In the genomic region with DNA sequence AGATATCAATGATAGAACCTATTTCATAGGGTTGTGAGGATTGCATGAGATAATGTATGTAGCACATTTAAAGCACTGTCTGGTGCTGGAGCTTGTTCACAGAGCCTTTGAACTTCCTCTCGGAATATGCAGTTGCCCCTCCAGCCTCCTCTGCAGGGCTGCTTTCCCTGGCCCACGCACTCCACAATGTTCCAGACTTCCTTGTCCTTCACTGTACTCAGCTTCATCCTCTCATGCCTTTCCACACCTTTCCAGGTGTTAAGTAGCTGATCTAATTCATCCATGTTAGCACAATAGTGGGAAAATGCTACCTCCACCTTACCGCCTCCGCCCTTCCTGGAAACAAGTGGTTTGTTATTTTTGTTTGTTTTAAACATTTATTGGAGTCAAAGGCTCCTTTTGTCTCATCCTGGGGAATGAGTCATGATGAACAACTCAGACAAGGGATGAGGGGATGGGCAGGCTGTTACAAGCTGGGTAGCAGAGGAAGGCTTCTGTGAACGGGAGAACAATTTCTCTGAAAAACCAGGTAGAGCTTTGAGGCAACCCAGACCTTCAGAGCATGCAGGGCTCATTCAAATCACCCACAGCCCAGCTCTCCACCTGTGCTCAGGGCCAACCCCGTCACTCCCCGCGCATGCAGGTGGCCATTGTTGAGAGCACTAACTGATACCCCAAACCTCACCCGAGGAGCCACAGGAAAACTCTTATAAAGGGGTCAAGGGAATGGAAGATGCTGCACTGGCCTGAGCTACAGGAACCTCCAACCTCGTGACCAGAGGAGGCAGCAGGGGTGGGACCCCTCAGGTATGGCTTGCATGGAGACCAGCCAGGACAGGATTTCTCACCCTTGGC, we compare ENCODE assay signal across 12 cellular contexts.
A peak's percentile ranks its signal among the peaks of the same experiment; 100 is the strongest.
DNase-seq lines count a peak whose midpoint lies in the region; ATAC-seq and TF ChIP-seq lines count a peak whose summit lies in the region.
"Had no signal": no experiment of that assay in that cellular context is flagged by ENCODE, and none has a peak within 500 bp of the region (broad histone marks: within the 10 kb centered on the region; RNA-seq: fewer than 3 reads in every experiment).

No MANE protein-coding gene starts in this region.

- peak; percentile 53; the same call in 2 of the 3 replicates for ATAC-seq in DND-41 (ENCODE audit: insufficient read depth, low read depth)
- no peak for ATAC-seq in left lung
- ATAC-seq: left lobe of liver, T-cell had no signal

- H2AFZ ChIP-seq in DND-41 (ENCODE audit: low read depth, low read length) (no peak overlapping the region), fibroblast of lung (ENCODE audit: low read length) (no peak overlapping the region)

- H3K79me2 ChIP-seq in DND-41 (ENCODE audit: insufficient read depth, low read length) (no peaks in the 10 kb centered on the region), fibroblast of lung (ENCODE audit: control insufficient read depth, insufficient read depth, low read length) (no peaks in the 10 kb centered on the region)

- H3K9ac ChIP-seq in DND-41 (ENCODE audit: low read depth, low read length) (no peak overlapping the region), fibroblast of lung (ENCODE audit: insufficient read depth, low read length) (no peak overlapping the region)

- H3K27me3 ChIP-seq in DND-41 (ENCODE audit: insufficient read depth, low read length, poor library complexity) (no peaks in the 10 kb centered on the region), fibroblast of lung (ENCODE audit: control insufficient read depth, insufficient read depth, low read length) (no peaks in the 10 kb centered on the region), left lung (no peaks in the 10 kb centered on the region)

- H4K20me1 ChIP-seq in DND-41 (ENCODE audit: insufficient read depth, low read length), result no peaks in the 10 kb centered on the region
- no peaks in the 10 kb centered on the region for H4K20me1 ChIP-seq in fibroblast of lung (ENCODE audit: control insufficient read depth, extremely low read depth, insufficient read depth, low read length)

- no peak overlapping the region for H3K4me2 ChIP-seq in DND-41 (ENCODE audit: insufficient read depth, low read length)
- H3K4me2 ChIP-seq in fibroblast of lung (ENCODE audit: extremely low read depth, insufficient read depth, low read length), result no peak overlapping the region

- TF ChIP-seq CTCF in DND-41 (IDR thresholded peaks at IDR 0.05; ENCODE audit: borderline replicate concordance, extremely low read depth, low read length, poor library complexity, severe bottlenecking) (no peak), fibroblast of lung (conservative IDR thresholded peaks at IDR 0.05 in 1 of 2, IDR thresholded peaks at IDR 0.05 in 1 of 2; ENCODE audit: low read depth in 1 of 2, low read length in 2 of 2) (no peak), left lung (IDR thresholded peaks at IDR 0.05) (no peak)

- H3K4me1 ChIP-seq in DND-41 (ENCODE audit: insufficient read depth, low read length) (no peaks in the 10 kb centered on the region), fibroblast of lung (ENCODE audit: control insufficient read depth, extremely low read depth, insufficient read depth, low read length) (no peaks in the 10 kb centered on the region), left lung (peaks cover 0 to 3% of the 10 kb centered on the region in 2 donors)

- H3K4me3 ChIP-seq in DND-41 (ENCODE audit: low read depth in 1 of 2, low read length in 2 of 2) (no peak overlapping the region), fibroblast of lung (replicated peaks in 1 of 4; ENCODE audit: control extremely low read depth in 1 of 4, insufficient read depth in 1 of 4, low read depth in 3 of 4, low read length in 4 of 4) (no peak overlapping the region), left lung (no peak overlapping the region)

- H3K9me3 ChIP-seq in DND-41 (ENCODE audit: insufficient read depth, low read length, severe bottlenecking) (no peaks in the 10 kb centered on the region), fibroblast of lung (ENCODE audit: control insufficient read depth, insufficient read depth, low read depth, low read length) (no peaks in the 10 kb centered on the region), left lung (no peaks in the 10 kb centered on the region)

- intact Hi-C loops in left lung (cut with DNase I), result no loop called here

- H3K36me3 ChIP-seq in DND-41 (ENCODE audit: insufficient read depth, low read length) (no peaks in the 10 kb centered on the region), fibroblast of lung (ENCODE audit: control insufficient read depth, insufficient read depth, low read length) (no peaks in the 10 kb centered on the region), left lung (no peaks in the 10 kb centered on the region)

- DNase-seq in AG08395 (ENCODE audit: low spot score) (peak; percentile 65), DND-41 (peak; percentile 12), NCI-H69 (lab: John Stamatoyannopoulos, UW) (peak; percentile 48), fibroblast of lung (ENCODE audit: low read depth in 2 of 2) (peak; percentile 16 to 58), SHP77 (lab: John Stamatoyannopoulos, UW) (no peak), DMS 273 treated with DMSO at 0.1 percent for 48 hours (lab: John Stamatoyannopoulos, UW) (no peak), left lung (no peak), occipital lobe (lab: John Stamatoyannopoulos, UW) (no peak)
- DNase-seq: CD4-positive, alpha-beta T cell; NCI-H2081 treated with DMSO at 0.1 percent for 48 hours; T-cell had no signal

- no peak overlapping the region for H3K27ac ChIP-seq in DND-41 (ENCODE audit: low read length)
- H3K27ac ChIP-seq in fibroblast of lung (ENCODE audit: insufficient read depth, low read length), result no peak overlapping the region
- no peak overlapping the region for H3K27ac ChIP-seq in left lung

Comparison
In these comparisons a context has a peak if more than half of its experiments do, and no peak if none do; other contexts are left out.
1. DNase-seq: peak in AG08395 (single experiment), DND-41 (single experiment), NCI-H69 (single experiment) and fibroblast of lung (2 of 2); none in SHP77 (0 of 2), DMS 273 treated with DMSO at 0.1 percent for 48 hours (single experiment), left lung (0 of 2) and occipital lobe (single experiment).